20 cellular contexts compared by ENCODE assay signal in the genomic region with DNA sequence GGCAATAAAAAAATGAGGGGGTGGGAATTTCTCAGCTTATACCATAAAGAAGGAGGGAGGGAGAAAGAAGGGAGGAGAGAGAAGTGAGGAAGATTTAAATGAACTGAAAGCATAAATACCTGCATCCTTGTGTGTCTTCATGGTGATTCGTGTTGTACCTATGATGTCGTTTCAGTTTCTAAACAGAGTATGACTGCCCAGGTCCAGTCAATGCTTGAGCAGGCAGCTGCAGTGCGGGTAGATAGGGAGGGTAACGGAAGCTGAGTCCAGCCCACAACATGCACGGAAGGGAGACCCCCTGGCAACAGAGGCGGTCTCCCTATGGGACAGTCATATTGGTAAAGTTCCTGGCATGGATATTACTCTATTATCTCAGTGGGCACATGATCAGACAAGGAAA.
DNase-seq lines count a peak whose midpoint lies in the region; ATAC-seq and TF ChIP-seq lines count a peak whose summit lies in the region.
"Had no signal": no experiment of that assay in that cellular context is flagged by ENCODE, and none has a peak within 500 bp of the region (broad histone marks: within the 10 kb centered on the region; RNA-seq: fewer than 3 reads in every experiment).

No MANE protein-coding gene starts in this region.

- H3K9me3 ChIP-seq in ovary, result no peaks in the 10 kb centered on the region
- H3K9me3 ChIP-seq: BE2C, Caco-2, Peyer's patch had no signal

- no peak for TF ChIP-seq EP300 in ovary (IDR thresholded peaks at IDR 0.05)

- intact Hi-C loops in ovary (cut with DNase I), result no loop called here

- no peaks in the 10 kb centered on the region for H3K4me1 ChIP-seq in ovary (ENCODE audit: insufficient read depth)
- H3K4me1 ChIP-seq: BE2C, Caco-2 had no signal

- no peak for TF ChIP-seq CTCF in ovary (IDR thresholded peaks at IDR 0.05)

- H3K27me3 ChIP-seq in ovary, result no peaks in the 10 kb centered on the region
- H3K27me3 ChIP-seq: BE2C, Peyer's patch had no signal

- H3K4me3 ChIP-seq in ovary, result no peak overlapping the region
- H3K4me3 ChIP-seq: GM23338, K562, Peyer's patch had no signal

- no peak overlapping the region for H3K27ac ChIP-seq in ovary
- H3K27ac ChIP-seq: Peyer's patch had no signal

- ATAC-seq in GM18907 (IDR thresholded peaks at IDR 0.05; ENCODE audit: unreplicated experiment) (peak; percentile 45), GM19468 (IDR thresholded peaks at IDR 0.05; ENCODE audit: extremely low read depth, unreplicated experiment) (peak; percentile 42), HG03159 (IDR thresholded peaks at IDR 0.05; ENCODE audit: unreplicated experiment) (peak; percentile 65), GM19351 (IDR thresholded peaks at IDR 0.05; ENCODE audit: unreplicated experiment) (no peak)
- ATAC-seq: GM23338, HCT116, K562, Right ventricle myocardium inferior had no signal

- 94 to 97% (median 94%) methylated on average over 6 of the region's 6 CpGs for WGBS in ovary, 3 donors

- DNase-seq in kidney tubule cell (ENCODE audit: low spot score) (peak; percentile 55), ovary (no peak), SKM-1 treated with dmso at 0.1 percent for 144 hours (lab: John Stamatoyannopoulos, UW; ENCODE audit: unreplicated experiment) (no peak)
- DNase-seq: BE2C; Caco-2; CD4-positive, CD25-positive, alpha-beta regulatory T cell; GDM1; NCI-H1105; NCI-H2081; NCI-H446 treated with DMSO at 0.1 percent for 48 hours; NCI-H69; Peyer's patch had no signal

- H3K36me3 ChIP-seq in ovary, result no peaks in the 10 kb centered on the region
- H3K36me3 ChIP-seq: BE2C had no signal

- no peak for TF ChIP-seq POLR2A in ovary (IDR thresholded peaks at IDR 0.05)
